1 cellular context compared by ENCODE assay signal in the genomic region with DNA sequence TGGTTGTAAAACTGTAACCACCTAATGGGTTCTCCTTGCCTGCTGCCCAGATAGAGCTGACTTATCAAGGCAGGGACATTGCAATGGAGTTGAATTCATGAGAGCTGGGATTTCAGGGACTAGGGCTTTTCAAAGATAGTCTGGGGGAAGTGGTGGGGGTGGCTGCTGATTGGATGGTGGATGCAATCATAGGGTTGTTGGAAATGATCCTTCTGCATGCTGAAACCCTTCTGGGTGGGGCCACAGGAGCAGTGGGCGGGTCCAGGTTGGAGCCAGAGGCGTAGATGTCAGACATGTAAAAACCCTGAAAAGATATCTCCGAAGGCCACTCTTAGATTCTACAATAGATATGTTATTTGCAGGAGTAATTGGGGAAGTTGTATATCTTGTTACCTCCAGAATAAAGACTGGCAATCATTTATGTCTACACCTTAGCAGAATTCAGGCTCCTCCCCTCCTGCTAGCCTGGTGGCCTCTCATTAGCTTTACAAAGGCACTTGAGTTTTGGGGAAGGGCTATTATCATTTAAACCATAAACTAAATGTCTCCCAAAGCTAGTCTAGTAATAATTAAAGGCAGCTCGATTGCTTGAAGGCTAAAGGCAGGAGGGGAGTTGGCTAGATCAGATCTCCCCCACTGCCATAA.
TF ChIP-seq lines count a peak whose summit lies in the region.

No MANE protein-coding gene starts in this region.

TF ChIP-seq in WTC11, 78 proteins besides CTCF, POLR2A, EP300 and RAD21:
- no peak for TF ChIP-seq ZNF512 (CRISPR knock-in tag; IDR thresholded peaks at IDR 0.05; ENCODE audit: borderline replicate concordance)
- no peak for TF ChIP-seq CREM (CRISPR knock-in tag; IDR thresholded peaks at IDR 0.05)
- TF ChIP-seq NR3C1 (CRISPR knock-in tag; conservative IDR thresholded peaks at IDR 0.05; ENCODE audit: low read depth), result no peak
- no peak for TF ChIP-seq HMGA2 (CRISPR knock-in tag; IDR thresholded peaks at IDR 0.05)
- no peak for TF ChIP-seq NFYB (CRISPR knock-in tag; conservative IDR thresholded peaks at IDR 0.05; ENCODE audit: low read depth)
- TF ChIP-seq, protein P1, sequence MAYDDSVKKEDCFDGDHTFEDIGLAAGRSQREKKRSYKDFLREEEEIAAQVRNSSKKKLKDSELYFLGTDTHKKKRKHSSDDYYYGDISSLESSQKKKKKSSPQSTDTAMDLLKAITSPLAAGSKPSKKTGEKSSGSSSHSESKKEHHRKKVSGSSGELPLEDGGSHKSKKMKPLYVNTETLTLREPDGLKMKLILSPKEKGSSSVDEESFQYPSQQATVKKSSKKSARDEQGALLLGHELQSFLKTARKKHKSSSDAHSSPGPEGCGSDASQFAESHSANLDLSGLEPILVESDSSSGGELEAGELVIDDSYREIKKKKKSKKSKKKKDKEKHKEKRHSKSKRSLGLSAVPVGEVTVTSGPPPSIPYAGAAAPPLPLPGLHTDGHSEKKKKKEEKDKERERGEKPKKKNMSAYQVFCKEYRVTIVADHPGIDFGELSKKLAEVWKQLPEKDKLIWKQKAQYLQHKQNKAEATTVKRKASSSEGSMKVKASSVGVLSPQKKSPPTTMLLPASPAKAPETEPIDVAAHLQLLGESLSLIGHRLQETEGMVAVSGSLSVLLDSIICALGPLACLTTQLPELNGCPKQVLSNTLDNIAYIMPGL (CRISPR knock-in tag; IDR thresholded peaks at IDR 0.05), result no peak
- TF ChIP-seq, protein P2, sequence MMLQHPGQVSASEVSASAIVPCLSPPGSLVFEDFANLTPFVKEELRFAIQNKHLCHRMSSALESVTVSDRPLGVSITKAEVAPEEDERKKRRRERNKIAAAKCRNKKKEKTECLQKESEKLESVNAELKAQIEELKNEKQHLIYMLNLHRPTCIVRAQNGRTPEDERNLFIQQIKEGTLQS (CRISPR knock-in tag; conservative IDR thresholded peaks at IDR 0.05), result no peak
- TF ChIP-seq NR2C2 (CRISPR knock-in tag; IDR thresholded peaks at IDR 0.05), result no peak
- TF ChIP-seq, protein P3, sequence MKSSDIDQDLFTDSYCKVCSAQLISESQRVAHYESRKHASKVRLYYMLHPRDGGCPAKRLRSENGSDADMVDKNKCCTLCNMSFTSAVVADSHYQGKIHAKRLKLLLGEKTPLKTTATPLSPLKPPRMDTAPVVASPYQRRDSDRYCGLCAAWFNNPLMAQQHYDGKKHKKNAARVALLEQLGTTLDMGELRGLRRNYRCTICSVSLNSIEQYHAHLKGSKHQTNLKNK (CRISPR knock-in tag; IDR thresholded peaks at IDR 0.05), result no peak
- TF ChIP-seq, protein P4, sequence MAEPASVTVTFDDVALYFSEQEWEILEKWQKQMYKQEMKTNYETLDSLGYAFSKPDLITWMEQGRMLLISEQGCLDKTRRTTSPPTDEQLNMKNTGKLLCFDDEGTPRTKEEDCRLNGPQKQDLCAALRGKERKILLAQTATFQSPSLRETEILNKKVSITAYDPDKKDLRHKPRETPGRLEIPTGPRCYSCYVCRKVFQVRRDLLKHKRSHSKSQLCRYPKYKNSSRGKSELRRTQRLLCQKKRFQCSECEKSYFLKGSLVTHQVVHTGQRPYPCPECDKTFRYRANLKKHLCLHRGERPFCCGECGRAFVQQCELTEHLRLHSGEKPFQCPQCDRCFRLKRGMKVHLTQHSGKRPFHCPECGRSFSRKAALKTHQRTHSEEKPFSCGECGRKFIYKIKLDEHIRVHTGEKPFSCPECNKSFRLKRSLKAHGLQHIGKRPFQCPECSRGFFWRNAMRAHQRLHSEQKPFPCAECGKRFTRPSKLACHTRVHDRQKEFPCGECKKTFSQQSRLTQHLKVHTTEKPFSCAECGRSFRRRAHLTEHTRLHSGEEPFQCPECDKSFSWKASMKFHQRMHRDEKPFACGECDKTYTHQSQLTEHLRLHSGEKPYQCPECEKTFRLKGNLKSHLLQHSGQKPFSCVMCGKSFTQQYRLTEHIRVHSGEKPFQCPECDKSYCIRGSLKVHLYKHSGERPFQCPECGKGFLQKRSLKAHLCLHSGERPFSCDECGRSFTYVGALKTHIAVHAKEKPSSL (CRISPR knock-in tag; conservative IDR thresholded peaks at IDR 0.05), result no peak
- no peak for TF ChIP-seq TEAD1 (CRISPR knock-in tag; IDR thresholded peaks at IDR 0.05)
- TF ChIP-seq, protein P5, sequence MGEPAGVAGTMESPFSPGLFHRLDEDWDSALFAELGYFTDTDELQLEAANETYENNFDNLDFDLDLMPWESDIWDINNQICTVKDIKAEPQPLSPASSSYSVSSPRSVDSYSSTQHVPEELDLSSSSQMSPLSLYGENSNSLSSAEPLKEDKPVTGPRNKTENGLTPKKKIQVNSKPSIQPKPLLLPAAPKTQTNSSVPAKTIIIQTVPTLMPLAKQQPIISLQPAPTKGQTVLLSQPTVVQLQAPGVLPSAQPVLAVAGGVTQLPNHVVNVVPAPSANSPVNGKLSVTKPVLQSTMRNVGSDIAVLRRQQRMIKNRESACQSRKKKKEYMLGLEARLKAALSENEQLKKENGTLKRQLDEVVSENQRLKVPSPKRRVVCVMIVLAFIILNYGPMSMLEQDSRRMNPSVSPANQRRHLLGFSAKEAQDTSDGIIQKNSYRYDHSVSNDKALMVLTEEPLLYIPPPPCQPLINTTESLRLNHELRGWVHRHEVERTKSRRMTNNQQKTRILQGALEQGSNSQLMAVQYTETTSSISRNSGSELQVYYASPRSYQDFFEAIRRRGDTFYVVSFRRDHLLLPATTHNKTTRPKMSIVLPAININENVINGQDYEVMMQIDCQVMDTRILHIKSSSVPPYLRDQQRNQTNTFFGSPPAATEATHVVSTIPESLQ (CRISPR knock-in tag; IDR thresholded peaks at IDR 0.05), result no peak
- no peak for TF ChIP-seq ZNF671 (CRISPR knock-in tag; IDR thresholded peaks at IDR 0.05)
- no peak for TF ChIP-seq PRRX2 (CRISPR knock-in tag; IDR thresholded peaks at IDR 0.05)
- no peak for TF ChIP-seq SOX15 (CRISPR knock-in tag; IDR thresholded peaks at IDR 0.05)
- TF ChIP-seq, protein P6, sequence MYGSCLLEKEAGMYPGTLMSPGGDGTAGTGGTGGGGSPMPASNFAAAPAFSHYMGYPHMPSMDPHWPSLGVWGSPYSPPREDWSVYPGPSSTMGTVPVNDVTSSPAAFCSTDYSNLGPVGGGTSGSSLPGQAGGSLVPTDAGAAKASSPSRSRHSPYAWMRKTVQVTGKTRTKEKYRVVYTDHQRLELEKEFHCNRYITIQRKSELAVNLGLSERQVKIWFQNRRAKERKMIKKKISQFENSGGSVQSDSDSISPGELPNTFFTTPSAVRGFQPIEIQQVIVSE (CRISPR knock-in tag; IDR thresholded peaks at IDR 0.05; ENCODE audit: borderline replicate concordance), result no peak
- TF ChIP-seq ZNF416 (CRISPR knock-in tag; IDR thresholded peaks at IDR 0.05), result no peak
- TF ChIP-seq IRF2 (CRISPR knock-in tag; IDR thresholded peaks at IDR 0.05; ENCODE audit: borderline replicate concordance, low read depth), result no peak
- TF ChIP-seq SMAD4 (CRISPR knock-in tag; IDR thresholded peaks at IDR 0.05), result no peak
- TF ChIP-seq PREB (CRISPR knock-in tag; IDR thresholded peaks at IDR 0.05; ENCODE audit: borderline replicate concordance), result no peak
TF ChIP-seq in WTC11: peak in this region for 0.
